Comparison of ENCODE assay signal across 1 cellular context in genomic region chr11:12207384-12208150, GRCh38.
TF ChIP-seq lines count a peak whose summit lies in the region.

No MANE protein-coding gene starts in this region.

TF ChIP-seq in WTC11, 78 proteins besides CTCF, POLR2A, EP300 and RAD21 (continued from another document):
- TF ChIP-seq, protein P1, sequence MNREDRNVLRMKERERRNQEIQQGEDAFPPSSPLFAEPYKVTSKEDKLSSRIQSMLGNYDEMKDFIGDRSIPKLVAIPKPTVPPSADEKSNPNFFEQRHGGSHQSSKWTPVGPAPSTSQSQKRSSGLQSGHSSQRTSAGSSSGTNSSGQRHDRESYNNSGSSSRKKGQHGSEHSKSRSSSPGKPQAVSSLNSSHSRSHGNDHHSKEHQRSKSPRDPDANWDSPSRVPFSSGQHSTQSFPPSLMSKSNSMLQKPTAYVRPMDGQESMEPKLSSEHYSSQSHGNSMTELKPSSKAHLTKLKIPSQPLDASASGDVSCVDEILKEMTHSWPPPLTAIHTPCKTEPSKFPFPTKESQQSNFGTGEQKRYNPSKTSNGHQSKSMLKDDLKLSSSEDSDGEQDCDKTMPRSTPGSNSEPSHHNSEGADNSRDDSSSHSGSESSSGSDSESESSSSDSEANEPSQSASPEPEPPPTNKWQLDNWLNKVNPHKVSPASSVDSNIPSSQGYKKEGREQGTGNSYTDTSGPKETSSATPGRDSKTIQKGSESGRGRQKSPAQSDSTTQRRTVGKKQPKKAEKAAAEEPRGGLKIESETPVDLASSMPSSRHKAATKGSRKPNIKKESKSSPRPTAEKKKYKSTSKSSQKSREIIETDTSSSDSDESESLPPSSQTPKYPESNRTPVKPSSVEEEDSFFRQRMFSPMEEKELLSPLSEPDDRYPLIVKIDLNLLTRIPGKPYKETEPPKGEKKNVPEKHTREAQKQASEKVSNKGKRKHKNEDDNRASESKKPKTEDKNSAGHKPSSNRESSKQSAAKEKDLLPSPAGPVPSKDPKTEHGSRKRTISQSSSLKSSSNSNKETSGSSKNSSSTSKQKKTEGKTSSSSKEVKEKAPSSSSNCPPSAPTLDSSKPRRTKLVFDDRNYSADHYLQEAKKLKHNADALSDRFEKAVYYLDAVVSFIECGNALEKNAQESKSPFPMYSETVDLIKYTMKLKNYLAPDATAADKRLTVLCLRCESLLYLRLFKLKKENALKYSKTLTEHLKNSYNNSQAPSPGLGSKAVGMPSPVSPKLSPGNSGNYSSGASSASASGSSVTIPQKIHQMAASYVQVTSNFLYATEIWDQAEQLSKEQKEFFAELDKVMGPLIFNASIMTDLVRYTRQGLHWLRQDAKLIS (CRISPR knock-in tag; IDR thresholded peaks at IDR 0.05; ENCODE audit: borderline replicate concordance), result no peak
- TF ChIP-seq JAZF1 (CRISPR knock-in tag; IDR thresholded peaks at IDR 0.05) (no peak), HMGA2 (CRISPR knock-in tag; IDR thresholded peaks at IDR 0.05) (no peak)
